ENCODE assay signal across 13 cellular contexts in genomic region chr9:100554935-100555401, GRCh38. TPM values are rescaled to one million over a fixed set of nuclear protein-coding genes. Genes with fewer than 3 reads are reported as not detected.
DNase-seq lines count a peak whose midpoint lies in the region; ATAC-seq, FAIRE-seq and TF ChIP-seq lines count a peak whose summit lies in the region.
"Had no signal": no experiment of that assay in that cellular context is flagged by ENCODE, and none has a peak within 500 bp of the region (broad histone marks: within the 10 kb centered on the region; RNA-seq: fewer than 3 reads in every experiment).

No MANE protein-coding gene starts in this region.

- no peaks in the 10 kb centered on the region for H3K36me3 ChIP-seq in KMS-11 (ENCODE audit: insufficient read depth)

- POLR2A ChIA-PET in activated CD8-positive, alpha-beta T cell treated with anti-CD3 and anti-CD28 coated beads, Interleukin-2, amount 10 ng/mL, durations not matched to agents 7 days and 5 days (lab: Charles Lee): no interaction called here

- H3K9me3 Mint-ChIP-seq in activated CD8-positive, alpha-beta T cell treated with anti-CD3 and anti-CD28 coated beads, Interleukin-2, amount 10 ng/mL, durations not matched to agents 7 days and 5 days (ENCODE audit: insufficient read depth): no peaks in the 10 kb centered on the region
- no peaks in the 10 kb centered on the region for H3K9me3 Mint-ChIP-seq in activated naive CD4-positive, alpha-beta T cell treated with anti-CD3 and anti-CD28 coated beads, Interleukin-2, amount 10 ng/mL, durations not matched to agents 7 days and 5 days

- peak overlapping the region; percentile 1; the same call in 1 of the 2 replicates for H2AFZ ChIP-seq in KMS-11 (ENCODE audit: low read depth)

- peak overlapping the region; percentile 55 for H3K4me2 ChIP-seq in KMS-11

- no peaks in the 10 kb centered on the region for H3K27me3 Mint-ChIP-seq in activated CD8-positive, alpha-beta T cell treated with anti-CD3 and anti-CD28 coated beads, Interleukin-2, amount 10 ng/mL, durations not matched to agents 7 days and 5 days (ENCODE audit: low read depth)
- H3K27me3 Mint-ChIP-seq in activated naive CD4-positive, alpha-beta T cell treated with anti-CD3 and anti-CD28 coated beads, Interleukin-2, amount 10 ng/mL, durations not matched to agents 7 days and 5 days: no peaks in the 10 kb centered on the region

- FAIRE-seq in D721Med (lab: Jason Lieb, UNC) (no peak), GM19239 (lab: Jason Lieb, UNC) (no peak)

- no peaks in the 10 kb centered on the region for H4K20me1 ChIP-seq in KMS-11 (ENCODE audit: insufficient read depth)

- peak; percentile 40 for ATAC-seq in GM21390 (IDR thresholded peaks at IDR 0.05; ENCODE audit: unreplicated experiment)
- ATAC-seq in activated CD8-positive, alpha-beta T cell treated with anti-CD3 and anti-CD28 coated beads, Interleukin-2, amount 10 ng/mL, durations not matched to agents 7 days and 5 days: no peak
- ATAC-seq: left colon had no signal

- no peaks in the 10 kb centered on the region for H3K27me3 ChIP-seq in KMS-11 (ENCODE audit: insufficient read depth, low read depth)

- no peak overlapping the region for H3K9ac ChIP-seq in KMS-11

- no peaks in the 10 kb centered on the region for H3K4me1 Mint-ChIP-seq in activated CD8-positive, alpha-beta T cell treated with anti-CD3 and anti-CD28 coated beads, Interleukin-2, amount 10 ng/mL, durations not matched to agents 7 days and 5 days (ENCODE audit: low read depth)
- no peaks in the 10 kb centered on the region for H3K4me1 Mint-ChIP-seq in activated naive CD4-positive, alpha-beta T cell treated with anti-CD3 and anti-CD28 coated beads, Interleukin-2, amount 10 ng/mL, durations not matched to agents 7 days and 5 days

- H3K4me3 ChIP-seq in KMS-11 (IDR thresholded peaks at IDR 0.05; ENCODE audit: insufficient read depth, low read depth, low read length): no peak overlapping the region
- H3K4me3 ChIP-seq: psoas muscle had no signal

- H3K79me2 ChIP-seq in KMS-11 (ENCODE audit: insufficient read depth, low read depth): no peaks in the 10 kb centered on the region

- DNase-seq in AG20443 (ENCODE audit: low spot score): peak; percentile 11
- peak; percentile 52 for DNase-seq in fibroblast of peridontal ligament (ENCODE audit: extremely low read depth)
- no peak for DNase-seq in activated CD8-positive, alpha-beta T cell treated with anti-CD3 and anti-CD28 coated beads, Interleukin-2, amount 10 ng/mL, durations not matched to agents 7 days and 5 days
- DNase-seq in D721Med (ENCODE audit: insufficient read length, low spot score): no peak
- no peak for DNase-seq in GM19239 (ENCODE audit: insufficient read length, low spot score)
- DNase-seq in activated naive CD4-positive, alpha-beta T cell treated with anti-CD3 and anti-CD28 coated beads, Interleukin-2, amount 10 ng/mL, durations not matched to agents 7 days and 5 days: no peak
- DNase-seq: activated CD4-positive, CD25-positive, alpha-beta regulatory T cell treated with anti-CD3 and anti-CD28 coated beads, Interleukin-2, amount 50 U/mL, for 72 hours; left colon; NCI-H2107; psoas muscle; SIG-M5 had no signal

- H3K27ac Mint-ChIP-seq in activated CD8-positive, alpha-beta T cell treated with anti-CD3 and anti-CD28 coated beads, Interleukin-2, amount 10 ng/mL, durations not matched to agents 7 days and 5 days: no peak overlapping the region
- no peak overlapping the region for H3K27ac Mint-ChIP-seq in activated naive CD4-positive, alpha-beta T cell treated with anti-CD3 and anti-CD28 coated beads, Interleukin-2, amount 10 ng/mL, durations not matched to agents 7 days and 5 days

- H3K36me3 Mint-ChIP-seq in activated CD8-positive, alpha-beta T cell treated with anti-CD3 and anti-CD28 coated beads, Interleukin-2, amount 10 ng/mL, durations not matched to agents 7 days and 5 days (ENCODE audit: low read depth): no peaks in the 10 kb centered on the region
- no peaks in the 10 kb centered on the region for H3K36me3 Mint-ChIP-seq in activated naive CD4-positive, alpha-beta T cell treated with anti-CD3 and anti-CD28 coated beads, Interleukin-2, amount 10 ng/mL, durations not matched to agents 7 days and 5 days

- peak overlapping the region; percentile 63 for H3K27ac ChIP-seq in KMS-11
- H3K27ac ChIP-seq: psoas muscle had no signal

- CTCF ChIA-PET in activated CD8-positive, alpha-beta T cell treated with anti-CD3 and anti-CD28 coated beads, Interleukin-2, amount 10 ng/mL, durations not matched to agents 7 days and 5 days (lab: Charles Lee): interaction anchor here (1.0 kb wide), 1 partner anchor 16 kb away, joined by 3 read pairs; no protein-coding TSS in a partner anchor
- CTCF ChIA-PET in activated naive CD4-positive, alpha-beta T cell treated with anti-CD3 and anti-CD28 coated beads, Interleukin-2, amount 10 ng/mL, durations not matched to agents 7 days and 5 days (lab: Charles Lee): no interaction called here

- TF ChIP-seq CTCF in KMS-11 (conservative IDR thresholded peaks at IDR 0.05; ENCODE audit: low read depth, low read length): no peak
- TF ChIP-seq CTCF in D721Med (IDR thresholded peaks at IDR 0.05; ENCODE audit: insufficient read depth, missing control alignments): no peak

- H3K4me1 ChIP-seq in KMS-11 (ENCODE audit: low read depth, poor library complexity, severe bottlenecking): peaks cover 47% of the 10 kb centered on the region
- H3K4me1 ChIP-seq: psoas muscle had no signal

- H3K4me3 Mint-ChIP-seq in activated CD8-positive, alpha-beta T cell treated with anti-CD3 and anti-CD28 coated beads, Interleukin-2, amount 10 ng/mL, durations not matched to agents 7 days and 5 days: no peak overlapping the region
- no peak overlapping the region for H3K4me3 Mint-ChIP-seq in activated naive CD4-positive, alpha-beta T cell treated with anti-CD3 and anti-CD28 coated beads, Interleukin-2, amount 10 ng/mL, durations not matched to agents 7 days and 5 days

RNA-seq across cellular contexts. Expression of gene CAVIN4, which starts 22.9 kb away (rescaled TPM):
- total RNA-seq in activated CD8-positive, alpha-beta T cell treated with anti-CD3 and anti-CD28 coated beads, Interleukin-2, amount 10 ng/mL, durations not matched to agents 7 days and 5 days: under 1 TPM; 0.11 to 0.16 TPM

Comparison
In these comparisons a context has a peak if more than half of its experiments do, and no peak if none do; other contexts are left out.
1. DNase-seq: peak in AG20443 (single experiment) and fibroblast of peridontal ligament (single experiment); none in activated CD8-positive, alpha-beta T cell treated with anti-CD3 and anti-CD28 coated beads, Interleukin-2, amount 10 ng/mL, durations not matched to agents 7 days and 5 days (single experiment), D721Med (single experiment), GM19239 (single experiment) and activated naive CD4-positive, alpha-beta T cell treated with anti-CD3 and anti-CD28 coated beads, Interleukin-2, amount 10 ng/mL, durations not matched to agents 7 days and 5 days (single experiment).